9 cellular contexts compared by ENCODE assay signal in genomic region chr10:24463683-24464426, GRCh38.
DNase-seq lines count a peak whose midpoint lies in the region; ATAC-seq and TF ChIP-seq lines count a peak whose summit lies in the region.
"Had no signal": no experiment of that assay in that cellular context is flagged by ENCODE, and none has a peak within 500 bp of the region (broad histone marks: within the 10 kb centered on the region; RNA-seq: fewer than 3 reads in every experiment).

No MANE protein-coding gene starts in this region.

- no peak overlapping the region for H3K4me3 ChIP-seq in fibroblast of mammary gland (ENCODE audit: control insufficient read depth, low read depth, low read length)
- H3K4me3 ChIP-seq: cardiac muscle cell had no signal

- POLR2A ChIA-PET in T-cell (lab: Charles Lee) = no interaction called here

- peaks cover 10 to 32% (median 29%) of the 10 kb centered on the region in 3 donors for H3K4me1 Mint-ChIP-seq in T-cell

- H3K36me3 Mint-ChIP-seq in T-cell = no peaks in the 10 kb centered on the region

- H3K27ac Mint-ChIP-seq in T-cell = peak overlapping the region; percentile 81 to 87

- CTCF ChIA-PET in T-cell (lab: Charles Lee) = no interaction called here

- no peak for TF ChIP-seq CTCF in fibroblast of mammary gland (conservative IDR thresholded peaks at IDR 0.05; ENCODE audit: control insufficient read depth, insufficient read depth, low read depth, low read length)

- H3K4me3 Mint-ChIP-seq in T-cell = peak overlapping the region; percentile 48 to 66 (median 59)

- peaks cover 0 to 4% of the 10 kb centered on the region in 2 donors for H3K27me3 Mint-ChIP-seq in T-cell

- peak; percentile 26 for DNase-seq in stimulated activated CD4-positive, alpha-beta T cell treated with anti-CD3 and anti-CD28 coated beads, Interleukin-1b, Interleukin-23, amount 100 ng/mL, for 48 hours
- no peak for DNase-seq in stimulated activated CD4-positive, alpha-beta T cell treated with anti-CD3 and anti-CD28 coated beads, Interleukin-4, amount 100 ng/mL, for 1 hour
- DNase-seq in T-cell = no peak
- DNase-seq in fibroblast of mammary gland (ENCODE audit: low read depth) = peak; percentile 99
- peak; percentile 6 to 15 (median 12) for DNase-seq in stimulated activated CD4-positive, alpha-beta T cell treated with anti-CD3 and anti-CD28 coated beads, TNF-alpha, amount 100 ng/mL, for 48 hours (ENCODE audit: low read depth in 3 of 3)
- DNase-seq in SHP77 treated with DMSO at 0.1 percent for 48 hours (lab: John Stamatoyannopoulos, UW) = no peak
- no peak for DNase-seq in SIG-M5 treated with dmso at 0.1 percent for 504 hours (lab: John Stamatoyannopoulos, UW; ENCODE audit: unreplicated experiment)

- H3K9me3 Mint-ChIP-seq in T-cell = no peaks in the 10 kb centered on the region

- ATAC-seq in HG02981 (IDR thresholded peaks at IDR 0.05; ENCODE audit: unreplicated experiment) = peak; percentile 58
- peak in 2 of 4 experiments; percentile 48 to 72 for ATAC-seq in T-cell (replicated peaks in 1 of 4)

Comparison
In these comparisons a context has a peak if more than half of its experiments do, and no peak if none do; other contexts are left out.
1. DNase-seq: peak in stimulated activated CD4-positive, alpha-beta T cell treated with anti-CD3 and anti-CD28 coated beads, Interleukin-1b, Interleukin-23, amount 100 ng/mL, for 48 hours (single experiment), fibroblast of mammary gland (single experiment) and stimulated activated CD4-positive, alpha-beta T cell treated with anti-CD3 and anti-CD28 coated beads, TNF-alpha, amount 100 ng/mL, for 48 hours (3 of 3); none in stimulated activated CD4-positive, alpha-beta T cell treated with anti-CD3 and anti-CD28 coated beads, Interleukin-4, amount 100 ng/mL, for 1 hour (single experiment), T-cell (0 of 34), SHP77 treated with DMSO at 0.1 percent for 48 hours (single experiment) and SIG-M5 treated with dmso at 0.1 percent for 504 hours (single experiment).